ENCODE assay signal across 1 cellular context in genomic region chr17:27247071-27247957, GRCh38.
TF ChIP-seq lines count a peak whose summit lies in the region.

No MANE protein-coding gene starts in this region.

TF ChIP-seq in HepG2, 621 proteins besides CTCF, POLR2A, EP300 and RAD21 (continued from another document):
- TF ChIP-seq ZHX2 (IDR thresholded peaks at IDR 0.05; ENCODE audit: low read depth): no peak
- no peak for TF ChIP-seq ZHX2 (CRISPR knock-in tag; IDR thresholded peaks at IDR 0.05; ENCODE audit: borderline replicate concordance)
- no peak for TF ChIP-seq ZNF318 (CRISPR knock-in tag; IDR thresholded peaks at IDR 0.05)
- no peak for TF ChIP-seq PAX8 (CRISPR knock-in tag; IDR thresholded peaks at IDR 0.05; ENCODE audit: borderline replicate concordance)
- TF ChIP-seq ZNF792 (CRISPR knock-in tag; IDR thresholded peaks at IDR 0.05): no peak; the same call in 1 of the 2 replicates
- TF ChIP-seq MXI1 (IDR thresholded peaks at IDR 0.05; ENCODE audit: borderline replicate concordance, low read depth, low read length): peak; percentile 55; the same call in 2 of the 3 replicates
- no peak for TF ChIP-seq FOXA1 (IDR thresholded peaks at IDR 0.05)
- peak; percentile 91 for TF ChIP-seq FOXA1 (CRISPR knock-in tag; IDR thresholded peaks at IDR 0.05)
- no peak for TF ChIP-seq ZNF530 (CRISPR knock-in tag; IDR thresholded peaks at IDR 0.05; ENCODE audit: low read depth)
- TF ChIP-seq ZNF644 (CRISPR knock-in tag; IDR thresholded peaks at IDR 0.05; ENCODE audit: low read depth): 0 out of 2 replicates have a peak, but pooled peaks have one; percentile 15
- TF ChIP-seq AGO2 (optimal IDR thresholded peaks at IDR 0.05; ENCODE audit: low read depth, low read length): no peak
- peak; percentile 53; the same call in 1 of the 2 replicates for TF ChIP-seq NCOA2 (CRISPR knock-in tag; IDR thresholded peaks at IDR 0.05)
- no peak for TF ChIP-seq NFRKB (IDR thresholded peaks at IDR 0.05)
- no peak for TF ChIP-seq ZNF615 (CRISPR knock-in tag; IDR thresholded peaks at IDR 0.05; ENCODE audit: borderline replicate concordance)
- TF ChIP-seq FOXK1 (CRISPR knock-in tag; IDR thresholded peaks at IDR 0.05; ENCODE audit: borderline replicate concordance, low read depth): peak; percentile 77; the same call in 1 of the 2 replicates
- TF ChIP-seq ZNF331 (CRISPR knock-in tag; IDR thresholded peaks at IDR 0.05): peak; percentile 27; the same call in 1 of the 2 replicates
- TF ChIP-seq ZKSCAN1 (IDR thresholded peaks at IDR 0.05; ENCODE audit: low read length): no peak
- TF ChIP-seq ZNF3 (CRISPR knock-in tag; IDR thresholded peaks at IDR 0.05): no peak
- no peak for TF ChIP-seq ZNF460 (CRISPR knock-in tag; IDR thresholded peaks at IDR 0.05; ENCODE audit: borderline replicate concordance)
- no peak for TF ChIP-seq SOX13 (IDR thresholded peaks at IDR 0.05)
- peak in 1 of 2 experiments; percentile 78; a peak in 1 of 4 replicates for TF ChIP-seq SOX13 (CRISPR knock-in tag; conservative IDR thresholded peaks at IDR 0.05 in 1 of 2, IDR thresholded peaks at IDR 0.05 in 1 of 2)
- TF ChIP-seq RARG (CRISPR knock-in tag; IDR thresholded peaks at IDR 0.05; ENCODE audit: low read depth): no peak
- peak; percentile 61 for TF ChIP-seq GATAD2A (CRISPR knock-in tag; IDR thresholded peaks at IDR 0.05)
- peak; percentile 60; the same call in 1 of the 2 replicates for TF ChIP-seq ZGPAT (CRISPR knock-in tag; IDR thresholded peaks at IDR 0.05)
- no peak for TF ChIP-seq ZBTB33 (CRISPR knock-in tag; IDR thresholded peaks at IDR 0.05)
- peak; percentile 60 for TF ChIP-seq TBL1XR1 (IDR thresholded peaks at IDR 0.05; ENCODE audit: borderline replicate concordance, low read length, partially characterized antibody)
- no peak for TF ChIP-seq EED (CRISPR knock-in tag; IDR thresholded peaks at IDR 0.05)
- TF ChIP-seq ARNTL (CRISPR knock-in tag; IDR thresholded peaks at IDR 0.05): no peak
- no peak for TF ChIP-seq ZNF709 (CRISPR knock-in tag; IDR thresholded peaks at IDR 0.05)
- 0 out of 4 replicates have a peak, but pooled peaks of 1 of the 2 experiments have one; percentile 41 for TF ChIP-seq KLF16 (CRISPR knock-in tag; IDR thresholded peaks at IDR 0.05)
- no peak for TF ChIP-seq ZNF839 (CRISPR knock-in tag; IDR thresholded peaks at IDR 0.05; ENCODE audit: borderline replicate concordance)
- TF ChIP-seq ATF3 (CRISPR knock-in tag; IDR thresholded peaks at IDR 0.05): no peak
- 0 out of 2 replicates have a peak, but pooled peaks have one; percentile 22 for TF ChIP-seq ZNF292 (CRISPR knock-in tag; IDR thresholded peaks at IDR 0.05; ENCODE audit: borderline replicate concordance, low read depth)
- no peak for TF ChIP-seq PHF5A (CRISPR knock-in tag; IDR thresholded peaks at IDR 0.05; ENCODE audit: low read depth, unreplicated experiment)
- 0 out of 2 replicates have a peak, but pooled peaks have one; percentile 68 for TF ChIP-seq ZNF12 (CRISPR knock-in tag; IDR thresholded peaks at IDR 0.05)
- TF ChIP-seq FOXA3 (CRISPR knock-in tag; IDR thresholded peaks at IDR 0.05): peak; percentile 92
- TF ChIP-seq TMF1 (CRISPR knock-in tag; IDR thresholded peaks at IDR 0.05; ENCODE audit: low read depth): no peak
- no peak for TF ChIP-seq MYNN (CRISPR knock-in tag; IDR thresholded peaks at IDR 0.05; ENCODE audit: low read depth)
- no peak for TF ChIP-seq ZSCAN12 (CRISPR knock-in tag; IDR thresholded peaks at IDR 0.05)
- TF ChIP-seq ELF1 (CRISPR knock-in tag; IDR thresholded peaks at IDR 0.05): peak; percentile 47; the same call in 1 of the 2 replicates
- TF ChIP-seq MXD4 (CRISPR knock-in tag; IDR thresholded peaks at IDR 0.05): no peak
